24 cellular contexts compared by ENCODE assay signal in genomic region chr3:5276953-5277352, GRCh38.
"Had no signal": no experiment of that assay in that cellular context is flagged by ENCODE, and none has a peak within 500 bp of the region (broad histone marks: within the 10 kb centered on the region; RNA-seq: fewer than 3 reads in every experiment).

No MANE protein-coding gene starts in this region.

- H3K4me3 ChIP-seq: ascending aorta, body of pancreas had no signal

- ATAC-seq: activated CD8-positive, alpha-beta memory T cell treated with anti-CD3 and anti-CD28 coated beads, Interleukin-2, amount 10 ng/mL, durations not matched to agents 7 days and 5 days; activated naive CD4-positive, alpha-beta T cell treated with anti-CD3 and anti-CD28 coated beads, Interleukin-2, amount 50 U/mL, for 72 hours; activated naive CD8-positive, alpha-beta T cell treated with anti-CD3 and anti-CD28 coated beads, Interleukin-2, amount 50 U/mL, for 24 hours; body of pancreas; T-cell had no signal

- H3K36me3 Mint-ChIP-seq: activated CD8-positive, alpha-beta memory T cell treated with anti-CD3 and anti-CD28 coated beads, Interleukin-2, amount 10 ng/mL, durations not matched to agents 7 days and 5 days had no signal

- H3K27me3 Mint-ChIP-seq: activated naive CD8-positive, alpha-beta T cell treated with anti-CD3 and anti-CD28 coated beads, Interleukin-2, amount 50 U/mL, for 24 hours; activated T-cell treated with anti-CD3 and anti-CD28 coated beads, Interleukin-2, amount 50 U/mL, for 24 hours; T-cell had no signal

- H3K27me3 ChIP-seq: ascending aorta, body of pancreas had no signal

- H3K36me3 ChIP-seq: ascending aorta had no signal

- H3K27ac ChIP-seq: ascending aorta, body of pancreas had no signal

- H3K9me3 ChIP-seq: body of pancreas had no signal

- DNase-seq: activated B cell treated with CpG ODN at 0.5 μM for 24 hours; activated CD4-positive, alpha-beta T cell treated with anti-CD3 and anti-CD28 coated beads for 1 hour; activated CD4-positive, alpha-beta T cell treated with anti-CD3 and anti-CD28 coated beads, Interleukin-2, amount 10 ng/mL, durations not matched to agents 24 days and 14 days; activated CD4-positive, alpha-beta T cell treated with anti-CD3 and anti-CD28 coated beads, Interleukin-2, amount 50 U/mL, for 48 hours; activated CD8-positive, alpha-beta memory T cell treated with anti-CD3 and anti-CD28 coated beads, Interleukin-2, amount 10 ng/mL, durations not matched to agents 7 days and 5 days; activated effector memory CD4-positive, alpha-beta T cell treated with anti-CD3 and anti-CD28 coated beads, Interleukin-2, amount 50 U/mL, for 16 hours; activated naive CD4-positive, alpha-beta T cell treated with Interleukin-2 at 50 U/mL for 16 hours; activated naive CD8-positive, alpha-beta T cell treated with anti-CD3 and anti-CD28 coated beads, Interleukin-2, amount 50 U/mL, for 24 hours; activated T-cell treated with anti-CD3 and anti-CD28 coated beads, Interleukin-2, amount 50 U/mL, for 24 hours; amniotic stem cell; body of pancreas; central memory CD4-positive, alpha-beta T cell; NCI-H1105 treated with DMSO at 0.1 percent for 48 hours; NCI-H1436 treated with DMSO at 0.1 percent for 48 hours; NCI-H187; NCI-H2081 treated with DMSO at 0.1 percent for 48 hours; NCI-H446; NCI-H524; SIG-M5; T-cell; T-helper 2 cell; T1000 had no signal

- H3K4me1 ChIP-seq: ascending aorta, body of pancreas had no signal

- H3K4me3 Mint-ChIP-seq: activated B cell treated with CpG ODN at 0.5 μM for 24 hours; activated CD4-positive, alpha-beta T cell treated with anti-CD3 and anti-CD28 coated beads, Interleukin-2, amount 10 ng/mL, durations not matched to agents 24 days and 14 days; activated CD8-positive, alpha-beta memory T cell treated with anti-CD3 and anti-CD28 coated beads, Interleukin-2, amount 10 ng/mL, durations not matched to agents 7 days and 5 days; activated naive CD8-positive, alpha-beta T cell treated with anti-CD3 and anti-CD28 coated beads, Interleukin-2, amount 50 U/mL, for 24 hours; activated T-cell treated with anti-CD3 and anti-CD28 coated beads, Interleukin-2, amount 50 U/mL, for 24 hours; T-cell had no signal

- H3K4me1 Mint-ChIP-seq: activated B cell treated with CpG ODN at 0.5 μM for 24 hours; activated CD4-positive, alpha-beta T cell treated with anti-CD3 and anti-CD28 coated beads, Interleukin-2, amount 10 ng/mL, durations not matched to agents 24 days and 14 days; activated CD8-positive, alpha-beta memory T cell treated with anti-CD3 and anti-CD28 coated beads, Interleukin-2, amount 10 ng/mL, durations not matched to agents 7 days and 5 days; activated naive CD8-positive, alpha-beta T cell treated with anti-CD3 and anti-CD28 coated beads, Interleukin-2, amount 50 U/mL, for 24 hours; T-cell had no signal

- H3K27ac Mint-ChIP-seq: activated B cell treated with CpG ODN at 0.5 μM for 24 hours; activated CD4-positive, alpha-beta T cell treated with anti-CD3 and anti-CD28 coated beads, Interleukin-2, amount 10 ng/mL, durations not matched to agents 24 days and 14 days; activated CD8-positive, alpha-beta memory T cell treated with anti-CD3 and anti-CD28 coated beads, Interleukin-2, amount 10 ng/mL, durations not matched to agents 7 days and 5 days; activated naive CD4-positive, alpha-beta T cell treated with anti-CD3 and anti-CD28 coated beads, Interleukin-2, amount 50 U/mL, for 72 hours; activated naive CD8-positive, alpha-beta T cell treated with anti-CD3 and anti-CD28 coated beads, Interleukin-2, amount 50 U/mL, for 24 hours; activated T-cell treated with anti-CD3 and anti-CD28 coated beads, Interleukin-2, amount 50 U/mL, for 24 hours; T-cell had no signal
